2 cellular contexts compared by ENCODE assay signal in genomic region chr4:5632043-5632440, GRCh38.
A peak's percentile ranks its signal among the peaks of the same experiment; 100 is the strongest.
TF ChIP-seq lines count a peak whose summit lies in the region.

No MANE protein-coding gene starts in this region.

TF ChIP-seq in HepG2, 621 proteins besides CTCF, POLR2A, EP300 and RAD21:
- no peak for TF ChIP-seq ZBTB1 (CRISPR knock-in tag; IDR thresholded peaks at IDR 0.05; ENCODE audit: borderline replicate concordance)
- no peak for TF ChIP-seq REL (CRISPR knock-in tag; conservative IDR thresholded peaks at IDR 0.05)
- TF ChIP-seq NFKBIZ (CRISPR knock-in tag; IDR thresholded peaks at IDR 0.05), result no peak
- no peak for TF ChIP-seq LCORL (IDR thresholded peaks at IDR 0.05)
- no peak for TF ChIP-seq LCORL (CRISPR knock-in tag; IDR thresholded peaks at IDR 0.05)
- TF ChIP-seq ZNF136 (CRISPR knock-in tag; IDR thresholded peaks at IDR 0.05; ENCODE audit: low read depth), result no peak
- TF ChIP-seq MNT (IDR thresholded peaks at IDR 0.05), result peak; percentile 77
- no peak for TF ChIP-seq ZNF451 (CRISPR knock-in tag; IDR thresholded peaks at IDR 0.05)
- no peak for TF ChIP-seq IRF1 (CRISPR knock-in tag; IDR thresholded peaks at IDR 0.05; ENCODE audit: low read depth)
- TF ChIP-seq ZNF749 (CRISPR knock-in tag; IDR thresholded peaks at IDR 0.05; ENCODE audit: borderline replicate concordance), result no peak

TF ChIP-seq in H1, 55 proteins besides CTCF, POLR2A, EP300 and RAD21:
- TF ChIP-seq POU5F1 (IDR thresholded peaks at IDR 0.05; ENCODE audit: low read depth, low read length) (no peak), RFX5 (IDR thresholded peaks at IDR 0.05; ENCODE audit: borderline replicate concordance, low read depth, low read length) (no peak), KDM1A (IDR thresholded peaks at IDR 0.05; ENCODE audit: borderline replicate concordance, low read length) (no peak), USF2 (IDR thresholded peaks at IDR 0.05; ENCODE audit: low read length) (no peak), EGR1 (IDR thresholded peaks at IDR 0.05; ENCODE audit: borderline replicate concordance, low read depth, low read length) (no peak), CTBP2 (IDR thresholded peaks at IDR 0.05; ENCODE audit: borderline replicate concordance, insufficient read depth, insufficient read length, low read length) (no peak), TCF12 (IDR thresholded peaks at IDR 0.05; ENCODE audit: low read depth, low read length) (no peak)
TF ChIP-seq in H1: peak in this region for 0.
